ENCODE assay signal across 1 cellular context in the genomic region with DNA sequence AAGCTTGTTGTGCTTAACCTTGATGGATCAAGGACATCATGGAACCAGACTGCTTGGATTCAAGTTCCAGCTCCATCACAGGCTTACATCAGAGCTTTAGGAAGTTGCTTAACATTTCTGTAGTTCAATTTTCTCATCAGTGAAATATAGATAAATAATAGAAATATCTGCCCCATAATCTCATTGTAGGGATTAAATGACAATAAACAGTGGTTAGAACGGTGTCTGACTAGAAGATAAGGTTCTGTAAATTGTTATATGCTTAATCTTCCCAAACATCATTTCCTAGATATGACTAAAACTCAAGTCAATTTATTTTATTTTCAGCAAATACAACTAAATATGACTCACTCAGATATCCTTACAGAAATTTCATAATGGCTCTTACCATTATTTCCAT.
TF ChIP-seq lines count a peak whose summit lies in the region.

No MANE protein-coding gene starts in this region.

TF ChIP-seq in WTC11, 78 proteins besides CTCF, POLR2A, EP300 and RAD21 (continued from another document):
- TF ChIP-seq, protein P1, sequence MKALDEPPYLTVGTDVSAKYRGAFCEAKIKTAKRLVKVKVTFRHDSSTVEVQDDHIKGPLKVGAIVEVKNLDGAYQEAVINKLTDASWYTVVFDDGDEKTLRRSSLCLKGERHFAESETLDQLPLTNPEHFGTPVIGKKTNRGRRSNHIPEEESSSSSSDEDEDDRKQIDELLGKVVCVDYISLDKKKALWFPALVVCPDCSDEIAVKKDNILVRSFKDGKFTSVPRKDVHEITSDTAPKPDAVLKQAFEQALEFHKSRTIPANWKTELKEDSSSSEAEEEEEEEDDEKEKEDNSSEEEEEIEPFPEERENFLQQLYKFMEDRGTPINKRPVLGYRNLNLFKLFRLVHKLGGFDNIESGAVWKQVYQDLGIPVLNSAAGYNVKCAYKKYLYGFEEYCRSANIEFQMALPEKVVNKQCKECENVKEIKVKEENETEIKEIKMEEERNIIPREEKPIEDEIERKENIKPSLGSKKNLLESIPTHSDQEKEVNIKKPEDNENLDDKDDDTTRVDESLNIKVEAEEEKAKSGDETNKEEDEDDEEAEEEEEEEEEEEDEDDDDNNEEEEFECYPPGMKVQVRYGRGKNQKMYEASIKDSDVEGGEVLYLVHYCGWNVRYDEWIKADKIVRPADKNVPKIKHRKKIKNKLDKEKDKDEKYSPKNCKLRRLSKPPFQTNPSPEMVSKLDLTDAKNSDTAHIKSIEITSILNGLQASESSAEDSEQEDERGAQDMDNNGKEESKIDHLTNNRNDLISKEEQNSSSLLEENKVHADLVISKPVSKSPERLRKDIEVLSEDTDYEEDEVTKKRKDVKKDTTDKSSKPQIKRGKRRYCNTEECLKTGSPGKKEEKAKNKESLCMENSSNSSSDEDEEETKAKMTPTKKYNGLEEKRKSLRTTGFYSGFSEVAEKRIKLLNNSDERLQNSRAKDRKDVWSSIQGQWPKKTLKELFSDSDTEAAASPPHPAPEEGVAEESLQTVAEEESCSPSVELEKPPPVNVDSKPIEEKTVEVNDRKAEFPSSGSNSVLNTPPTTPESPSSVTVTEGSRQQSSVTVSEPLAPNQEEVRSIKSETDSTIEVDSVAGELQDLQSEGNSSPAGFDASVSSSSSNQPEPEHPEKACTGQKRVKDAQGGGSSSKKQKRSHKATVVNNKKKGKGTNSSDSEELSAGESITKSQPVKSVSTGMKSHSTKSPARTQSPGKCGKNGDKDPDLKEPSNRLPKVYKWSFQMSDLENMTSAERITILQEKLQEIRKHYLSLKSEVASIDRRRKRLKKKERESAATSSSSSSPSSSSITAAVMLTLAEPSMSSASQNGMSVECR (CRISPR knock-in tag; IDR thresholded peaks at IDR 0.05; ENCODE audit: borderline replicate concordance), result no peak
- TF ChIP-seq, protein P2, sequence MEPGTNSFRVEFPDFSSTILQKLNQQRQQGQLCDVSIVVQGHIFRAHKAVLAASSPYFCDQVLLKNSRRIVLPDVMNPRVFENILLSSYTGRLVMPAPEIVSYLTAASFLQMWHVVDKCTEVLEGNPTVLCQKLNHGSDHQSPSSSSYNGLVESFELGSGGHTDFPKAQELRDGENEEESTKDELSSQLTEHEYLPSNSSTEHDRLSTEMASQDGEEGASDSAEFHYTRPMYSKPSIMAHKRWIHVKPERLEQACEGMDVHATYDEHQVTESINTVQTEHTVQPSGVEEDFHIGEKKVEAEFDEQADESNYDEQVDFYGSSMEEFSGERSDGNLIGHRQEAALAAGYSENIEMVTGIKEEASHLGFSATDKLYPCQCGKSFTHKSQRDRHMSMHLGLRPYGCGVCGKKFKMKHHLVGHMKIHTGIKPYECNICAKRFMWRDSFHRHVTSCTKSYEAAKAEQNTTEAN (CRISPR knock-in tag; IDR thresholded peaks at IDR 0.05), result no peak
- TF ChIP-seq TEAD4 (CRISPR knock-in tag; IDR thresholded peaks at IDR 0.05), result no peak
- TF ChIP-seq SMAD4 (CRISPR knock-in tag; IDR thresholded peaks at IDR 0.05), result no peak
- TF ChIP-seq ZNF121 (CRISPR knock-in tag; IDR thresholded peaks at IDR 0.05), result no peak
- TF ChIP-seq EMX1 (CRISPR knock-in tag; IDR thresholded peaks at IDR 0.05), result no peak
- TF ChIP-seq ZNF396 (CRISPR knock-in tag; IDR thresholded peaks at IDR 0.05; ENCODE audit: borderline replicate concordance), result no peak
- TF ChIP-seq, protein P3, sequence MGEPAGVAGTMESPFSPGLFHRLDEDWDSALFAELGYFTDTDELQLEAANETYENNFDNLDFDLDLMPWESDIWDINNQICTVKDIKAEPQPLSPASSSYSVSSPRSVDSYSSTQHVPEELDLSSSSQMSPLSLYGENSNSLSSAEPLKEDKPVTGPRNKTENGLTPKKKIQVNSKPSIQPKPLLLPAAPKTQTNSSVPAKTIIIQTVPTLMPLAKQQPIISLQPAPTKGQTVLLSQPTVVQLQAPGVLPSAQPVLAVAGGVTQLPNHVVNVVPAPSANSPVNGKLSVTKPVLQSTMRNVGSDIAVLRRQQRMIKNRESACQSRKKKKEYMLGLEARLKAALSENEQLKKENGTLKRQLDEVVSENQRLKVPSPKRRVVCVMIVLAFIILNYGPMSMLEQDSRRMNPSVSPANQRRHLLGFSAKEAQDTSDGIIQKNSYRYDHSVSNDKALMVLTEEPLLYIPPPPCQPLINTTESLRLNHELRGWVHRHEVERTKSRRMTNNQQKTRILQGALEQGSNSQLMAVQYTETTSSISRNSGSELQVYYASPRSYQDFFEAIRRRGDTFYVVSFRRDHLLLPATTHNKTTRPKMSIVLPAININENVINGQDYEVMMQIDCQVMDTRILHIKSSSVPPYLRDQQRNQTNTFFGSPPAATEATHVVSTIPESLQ (CRISPR knock-in tag; IDR thresholded peaks at IDR 0.05), result no peak
- no peak for TF ChIP-seq TP53 (CRISPR knock-in tag; IDR thresholded peaks at IDR 0.05)
- TF ChIP-seq ATF1 (CRISPR knock-in tag; IDR thresholded peaks at IDR 0.05), result no peak
- no peak for TF ChIP-seq TEAD1 (CRISPR knock-in tag; IDR thresholded peaks at IDR 0.05)
- TF ChIP-seq JUN (CRISPR knock-in tag; IDR thresholded peaks at IDR 0.05), result no peak
- TF ChIP-seq NR3C1 (CRISPR knock-in tag; conservative IDR thresholded peaks at IDR 0.05; ENCODE audit: low read depth), result no peak
- TF ChIP-seq NR2C2 (CRISPR knock-in tag; IDR thresholded peaks at IDR 0.05), result no peak
- TF ChIP-seq ZBTB21 (CRISPR knock-in tag; IDR thresholded peaks at IDR 0.05; ENCODE audit: borderline replicate concordance), result no peak
- TF ChIP-seq ZNF423 (CRISPR knock-in tag; IDR thresholded peaks at IDR 0.05), result no peak
- TF ChIP-seq GRHL2 (CRISPR knock-in tag; IDR thresholded peaks at IDR 0.05; ENCODE audit: insufficient replicate concordance, severe bottlenecking), result no peak
